Comparison of ENCODE assay signal across 25 cellular contexts in genomic region chr2:43030551-43031025, GRCh38.
A peak's percentile ranks its signal among the peaks of the same experiment; 100 is the strongest.
DNase-seq lines count a peak whose midpoint lies in the region; ATAC-seq and TF ChIP-seq lines count a peak whose summit lies in the region.
"Had no signal": no experiment of that assay in that cellular context is flagged by ENCODE, and none has a peak within 500 bp of the region (broad histone marks: within the 10 kb centered on the region; RNA-seq: fewer than 3 reads in every experiment).

No MANE protein-coding gene starts in this region.

- H3K27ac ChIP-seq in mesenchymal stem cell (ENCODE audit: low read length, poor library complexity, severe bottlenecking) (no peak overlapping the region), adrenal gland (peak overlapping the region in 1 of 5 donors; percentile 10), aorta (ENCODE audit: low read depth in 1 of 2, low read length in 2 of 2) (no peak overlapping the region)

- ATAC-seq in natural killer cell treated with Interleukin-12 subunit alpha and Interleukin-12 subunit beta and Interleukin-15 and Interleukin-18, amount 100 ng/mL, for 72 hours, result no peak
- ATAC-seq in natural killer cell (no peak), aorta (ENCODE audit: low FRiP score) (no peak)
- ATAC-seq: PC-3 had no signal

- peak overlapping the region; percentile 29 for H2BK15ac ChIP-seq in mesenchymal stem cell (ENCODE audit: low read depth, poor library complexity, severe bottlenecking)

- H2AFZ ChIP-seq in mesenchymal stem cell (ENCODE audit: low read depth, low read length), result no peak overlapping the region

- no peak overlapping the region for H2BK5ac ChIP-seq in mesenchymal stem cell (ENCODE audit: low read depth, low read length, poor library complexity, severe bottlenecking)

- no peak overlapping the region for H3K4me3 Mint-ChIP-seq in natural killer cell treated with Interleukin-12 subunit alpha and Interleukin-12 subunit beta and Interleukin-15 and Interleukin-18, amount 100 ng/mL, for 72 hours
- no peak overlapping the region for H3K4me3 Mint-ChIP-seq in natural killer cell
- H3K4me3 Mint-ChIP-seq: CD14-positive monocyte; CD8-positive, alpha-beta memory T cell had no signal

- peak overlapping the region; percentile 48 for H4K91ac ChIP-seq in mesenchymal stem cell (ENCODE audit: low read length)

- H3K27me3 ChIP-seq in mesenchymal stem cell (ENCODE audit: control insufficient read depth in 1 of 2, insufficient read depth in 1 of 2, low read length in 2 of 2), result no peaks in the 10 kb centered on the region
- no peaks in the 10 kb centered on the region for H3K27me3 ChIP-seq in adrenal gland
- H3K27me3 ChIP-seq in aorta (ENCODE audit: control insufficient read depth in 1 of 2, insufficient read depth in 2 of 2, low read length in 1 of 2), result no peaks in the 10 kb centered on the region
- H3K27me3 ChIP-seq: BE2C had no signal

- peak overlapping the region; percentile 2 for H2AK5ac ChIP-seq in mesenchymal stem cell (ENCODE audit: low read length, severe bottlenecking)

- H2BK12ac ChIP-seq in mesenchymal stem cell (ENCODE audit: low read length in 2 of 2), result peak overlapping the region in 1 of 2 experiments; percentile 12

- no peaks in the 10 kb centered on the region for H3K9me3 ChIP-seq in mesenchymal stem cell (ENCODE audit: control insufficient read depth, low read length)
- no peaks in the 10 kb centered on the region for H3K9me3 ChIP-seq in adrenal gland (replicated peaks in 1 of 3)
- no peaks in the 10 kb centered on the region for H3K9me3 ChIP-seq in aorta (ENCODE audit: control insufficient read depth, low read length)
- H3K9me3 ChIP-seq: BE2C had no signal

- H3K4me1 Mint-ChIP-seq in natural killer cell treated with Interleukin-12 subunit alpha and Interleukin-12 subunit beta and Interleukin-15 and Interleukin-18, amount 100 ng/mL, for 72 hours (ENCODE audit: low read depth in 2 of 2), result peaks cover 0 to 23% of the 10 kb centered on the region in 2 donors
- H3K4me1 Mint-ChIP-seq in natural killer cell, result peaks cover 19 to 21% of the 10 kb centered on the region in 2 donors

- H3K9ac ChIP-seq in mesenchymal stem cell (ENCODE audit: low read length), result no peak overlapping the region

- no peak overlapping the region for H3K14ac ChIP-seq in mesenchymal stem cell (ENCODE audit: low read length in 2 of 2)

- no peaks in the 10 kb centered on the region for H3K36me3 ChIP-seq in mesenchymal stem cell (ENCODE audit: control insufficient read depth in 1 of 2, insufficient read depth in 2 of 2, low read depth in 1 of 2, low read length in 2 of 2)
- no peaks in the 10 kb centered on the region for H3K36me3 ChIP-seq in adrenal gland (replicated peaks in 1 of 2)
- no peaks in the 10 kb centered on the region for H3K36me3 ChIP-seq in aorta (ENCODE audit: control insufficient read depth in 1 of 2, insufficient read depth in 2 of 2, low read length in 1 of 2)
- H3K36me3 ChIP-seq: BE2C had no signal

- no peak overlapping the region for H3K4ac ChIP-seq in mesenchymal stem cell (ENCODE audit: low read depth in 1 of 2, low read length in 2 of 2)

- intact Hi-C loops in natural killer cell (cut with micrococcal nuclease) (no loop called here), posterior vena cava (cut with DNase I) (no loop called here), adrenal gland (cut with DNase I) (no loop called here), aorta (cut with DNase I) (no loop called here)

- H3K4me3 ChIP-seq in mesenchymal stem cell (ENCODE audit: insufficient read depth in 1 of 2, low read depth in 1 of 2, low read length in 2 of 2) (no peak overlapping the region), adrenal gland (no peak overlapping the region), aorta (ENCODE audit: low read length in 2 of 2) (no peak overlapping the region)

- no peak overlapping the region for H3K27ac Mint-ChIP-seq in natural killer cell treated with Interleukin-12 subunit alpha and Interleukin-12 subunit beta and Interleukin-15 and Interleukin-18, amount 100 ng/mL, for 72 hours
- no peak overlapping the region for H3K27ac Mint-ChIP-seq in natural killer cell
- H3K27ac Mint-ChIP-seq: CD14-positive monocyte had no signal

- peak; percentile 49 for DNase-seq in natural killer cell treated with Interleukin-12 subunit alpha and Interleukin-12 subunit beta and Interleukin-15 and Interleukin-18, amount 100 ng/mL, for 72 hours (ENCODE audit: low spot score)
- no peak for DNase-seq in natural killer cell
- DNase-seq in mesenchymal stem cell, result no peak
- DNase-seq in posterior vena cava (ENCODE audit: low spot score), result peak; percentile 66
- DNase-seq in activated T-cell treated with anti-CD3 and anti-CD28 coated beads, Interleukin-2, amount 50 U/mL, for 1 hour, result no peak
- DNase-seq in adrenal gland, result no peak
- no peak for DNase-seq in GM19240 (ENCODE audit: insufficient read length, low spot score)
- no peak for DNase-seq in aorta
- DNase-seq: 8988T; ACHN; BE2C; CD8-positive, alpha-beta memory T cell; DND-41; Kasumi-1; MV-4-11; NCI-H1105; NCI-H1436 treated with DMSO at 0.1 percent for 48 hours; NCI-H1930; NCI-H2107; NCI-H524; NCI-H774; NK-92 treated with Interleukin-12 subunit alpha and Interleukin-12 subunit beta, amount 100 ng/mL, for 24 hours; PC-3; Right ventricle myocardium superior had no signal

- H3K23ac ChIP-seq in mesenchymal stem cell (ENCODE audit: low read length in 2 of 2), result no peak overlapping the region

- H2BK120ac ChIP-seq in mesenchymal stem cell (ENCODE audit: low read depth, low read length), result no peak overlapping the region

- TF ChIP-seq CTCF in natural killer cell (IDR thresholded peaks at IDR 0.05) (no peak), adrenal gland (IDR thresholded peaks at IDR 0.05) (no peak)

- H3K9me3 Mint-ChIP-seq in natural killer cell treated with Interleukin-12 subunit alpha and Interleukin-12 subunit beta and Interleukin-15 and Interleukin-18, amount 100 ng/mL, for 72 hours, result no peaks in the 10 kb centered on the region
- no peaks in the 10 kb centered on the region for H3K9me3 Mint-ChIP-seq in natural killer cell
- H3K9me3 Mint-ChIP-seq: CD14-positive monocyte; CD8-positive, alpha-beta memory T cell had no signal

- no peaks in the 10 kb centered on the region for H3K79me1 ChIP-seq in mesenchymal stem cell (replicated peaks; ENCODE audit: low read length, poor library complexity, severe bottlenecking)

- H3K36me3 Mint-ChIP-seq in natural killer cell treated with Interleukin-12 subunit alpha and Interleukin-12 subunit beta and Interleukin-15 and Interleukin-18, amount 100 ng/mL, for 72 hours, result no peaks in the 10 kb centered on the region
- no peaks in the 10 kb centered on the region for H3K36me3 Mint-ChIP-seq in natural killer cell
- H3K36me3 Mint-ChIP-seq: CD8-positive, alpha-beta memory T cell had no signal

- no peak for TF ChIP-seq POLR2A in adrenal gland (IDR thresholded peaks at IDR 0.05)

- H3K4me1 ChIP-seq in mesenchymal stem cell (ENCODE audit: control insufficient read depth, insufficient read depth, low read depth, low read length), result no peaks in the 10 kb centered on the region
- peaks cover 10 to 16% of the 10 kb centered on the region in 2 donors for H3K4me1 ChIP-seq in adrenal gland (replicated peaks in 1 of 2)
- no peaks in the 10 kb centered on the region for H3K4me1 ChIP-seq in aorta (ENCODE audit: control insufficient read depth in 1 of 2, insufficient read depth in 2 of 2, low read length in 2 of 2)
- H3K4me1 ChIP-seq: BE2C had no signal

- WGBS in mesenchymal stem cell, result 89% methylated on average over 4 of the region's 4 CpGs
- WGBS in adrenal gland, 4 donors, result 67 to 95% (median 81%) methylated on average over 4 of the region's 4 CpGs
- 79 to 86% methylated on average over 4 of the region's 4 CpGs for WGBS in aorta, 2 donors

- H3K18ac ChIP-seq in mesenchymal stem cell (ENCODE audit: low read depth in 1 of 2, low read length in 2 of 2), result peak overlapping the region in 1 of 2 experiments; percentile 37

- no peak overlapping the region for H4K8ac ChIP-seq in mesenchymal stem cell (ENCODE audit: low read length)

- H3K27me3 Mint-ChIP-seq in natural killer cell treated with Interleukin-12 subunit alpha and Interleukin-12 subunit beta and Interleukin-15 and Interleukin-18, amount 100 ng/mL, for 72 hours, result peaks cover 3 to 7% of the 10 kb centered on the region in 2 donors
- H3K27me3 Mint-ChIP-seq in natural killer cell (ENCODE audit: low read depth in 2 of 2), result no peaks in the 10 kb centered on the region

- H3K4me2 ChIP-seq in mesenchymal stem cell (ENCODE audit: low read length, poor library complexity, severe bottlenecking), result no peak overlapping the region

Comparison
In these comparisons a context has a peak if more than half of its experiments do, and no peak if none do; other contexts are left out.
1. DNase-seq: peak in natural killer cell treated with Interleukin-12 subunit alpha and Interleukin-12 subunit beta and Interleukin-15 and Interleukin-18, amount 100 ng/mL, for 72 hours (single experiment) and posterior vena cava (single experiment); none in natural killer cell (single experiment), mesenchymal stem cell (single experiment), activated T-cell treated with anti-CD3 and anti-CD28 coated beads, Interleukin-2, amount 50 U/mL, for 1 hour (single experiment), adrenal gland (0 of 7), GM19240 (single experiment) and aorta (0 of 2).